9 cellular contexts compared by ENCODE assay signal in the genomic region with DNA sequence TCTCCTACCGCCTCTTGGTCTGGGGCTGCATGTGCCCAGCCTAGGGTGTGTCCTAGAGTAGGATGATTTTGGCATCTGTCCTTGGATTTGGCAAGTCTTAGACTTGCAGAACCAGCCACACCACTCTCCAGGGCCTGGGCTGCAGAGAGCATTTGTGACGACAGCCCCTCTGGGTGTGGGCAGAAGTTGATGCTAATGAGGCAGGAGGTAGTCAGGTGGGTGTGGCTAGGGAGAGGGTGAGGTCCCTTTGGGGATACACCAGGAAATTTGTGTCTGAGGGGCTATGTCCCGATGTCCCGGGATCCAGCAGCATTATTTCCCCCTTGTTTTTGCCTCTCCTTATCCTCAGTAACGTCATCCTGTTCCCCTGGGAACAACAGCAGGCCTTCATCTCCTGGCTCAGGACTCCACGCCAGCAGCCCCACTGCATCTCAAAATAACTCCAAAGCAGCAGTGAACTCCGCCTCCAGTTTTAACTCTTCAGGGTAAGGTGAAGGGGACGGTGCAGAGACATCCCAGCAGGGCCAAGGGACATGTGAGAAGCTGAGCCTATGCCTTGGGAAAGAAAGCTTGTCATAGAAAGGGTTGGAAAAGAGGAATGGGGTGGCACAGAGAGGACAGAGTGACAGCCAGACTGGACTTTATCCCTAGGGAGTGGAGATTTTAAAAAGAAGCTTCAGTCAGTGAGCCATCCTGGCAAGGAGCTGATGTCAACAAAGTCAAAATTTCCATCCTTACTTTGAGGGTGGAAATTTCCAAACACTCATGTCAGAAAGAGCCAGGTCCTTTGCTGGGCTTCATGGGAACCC. TPM values are rescaled to one million over a fixed set of nuclear protein-coding genes. Genes with fewer than 3 reads are reported as not detected.
A peak's percentile ranks its signal among the peaks of the same experiment; 100 is the strongest.
DNase-seq lines count a peak whose midpoint lies in the region; ATAC-seq and TF ChIP-seq lines count a peak whose summit lies in the region.
"Had no signal": no experiment of that assay in that cellular context is flagged by ENCODE, and none has a peak within 500 bp of the region (broad histone marks: within the 10 kb centered on the region; RNA-seq: fewer than 3 reads in every experiment).

No MANE protein-coding gene starts in this region.

- no peaks in the 10 kb centered on the region for H3K79me2 ChIP-seq in PC-3 (ENCODE audit: low read length)
- no peaks in the 10 kb centered on the region for H3K79me2 ChIP-seq in osteoblast (ENCODE audit: insufficient read depth, low read length)

- H3K27me3 ChIP-seq in BLaER1 (no peaks in the 10 kb centered on the region), PC-3 (ENCODE audit: low read length) (no peaks in the 10 kb centered on the region), gastroesophageal sphincter (no peaks in the 10 kb centered on the region), osteoblast (ENCODE audit: insufficient read depth, low read length) (peaks cover 20% of the 10 kb centered on the region)

- no peaks in the 10 kb centered on the region for H4K20me1 ChIP-seq in BLaER1
- H4K20me1 ChIP-seq in PC-3 (ENCODE audit: low read length) = no peaks in the 10 kb centered on the region
- H4K20me1 ChIP-seq in osteoblast (ENCODE audit: insufficient read depth, low read length) = no peaks in the 10 kb centered on the region

- H3F3A ChIP-seq in PC-3 (ENCODE audit: low read length, unreplicated experiment) = no peaks in the 10 kb centered on the region

- H2AFZ ChIP-seq in PC-3 (ENCODE audit: low read length) (peak overlapping the region; percentile 38), osteoblast (ENCODE audit: low read length) (peak overlapping the region; percentile 54)

- intact Hi-C loops in PC-3 (cut with micrococcal nuclease) = no loop called here

- ATAC-seq in PC-3 (peak; percentile 94), gastroesophageal sphincter (peak; percentile 64), GM21528 (IDR thresholded peaks at IDR 0.05; ENCODE audit: low FRiP score, unreplicated experiment) (no peak), HG03108 (IDR thresholded peaks at IDR 0.05; ENCODE audit: unreplicated experiment) (no peak)

- 13 to 29% methylated on average over 2 to 3 of the region's 8 CpGs for WGBS in gastroesophageal sphincter (ENCODE audit: low coverage in 1 of 2), 2 donors

- TSS peak; percentile 85 for BruUV-seq in PC-3 (replicated peaks; lab: Mats Ljungman, UMichigan)

- H3K9me2 ChIP-seq in PC-3 (replicated peaks; ENCODE audit: low read length) = no peaks in the 10 kb centered on the region

- H3K4me2 ChIP-seq in BLaER1 = peak overlapping the region; percentile 70
- H3K4me2 ChIP-seq in PC-3 (ENCODE audit: low read length) = peak overlapping the region; percentile 68
- H3K4me2 ChIP-seq in osteoblast (ENCODE audit: insufficient read depth, low read length) = peak overlapping the region; percentile 56

- no peak overlapping the region for H3K4me3 ChIP-seq in BLaER1
- peak overlapping the region; percentile 22; the same call in 1 of the 2 replicates for H3K4me3 ChIP-seq in PC-3 (ENCODE audit: low read length)
- H3K4me3 ChIP-seq in gastroesophageal sphincter = no peak overlapping the region
- no peak overlapping the region for H3K4me3 ChIP-seq in osteoblast (ENCODE audit: insufficient read depth, low read length)

- peak; percentile 99 for DNase-seq in PC-3
- DNase-seq in osteoblast (ENCODE audit: insufficient read length, low spot score, missing footprints) = peak; percentile 81
- no peak for DNase-seq in medulla oblongata (ENCODE audit: extremely low spot score)
- no peak for DNase-seq in RKO (ENCODE audit: low spot score)
- DNase-seq: DND-41 had no signal

- TF ChIP-seq POLR2A in gastroesophageal sphincter (IDR thresholded peaks at IDR 0.05) = no peak

- H3K9me3 ChIP-seq in BLaER1 = no peaks in the 10 kb centered on the region
- H3K9me3 ChIP-seq in PC-3 (ENCODE audit: low read length) = no peaks in the 10 kb centered on the region
- no peaks in the 10 kb centered on the region for H3K9me3 ChIP-seq in gastroesophageal sphincter
- H3K9me3 ChIP-seq in osteoblast (ENCODE audit: low read depth, low read length) = no peaks in the 10 kb centered on the region

- TF ChIP-seq CTCF in PC-3 (conservative IDR thresholded peaks at IDR 0.05; ENCODE audit: low read depth, low read length) (no peak), gastroesophageal sphincter (IDR thresholded peaks at IDR 0.05) (no peak), osteoblast (IDR thresholded peaks at IDR 0.05; ENCODE audit: extremely low read depth, low read depth, low read length) (no peak)

- H3K36me3 ChIP-seq in BLaER1 (no peaks in the 10 kb centered on the region), PC-3 (ENCODE audit: low read depth, low read length) (no peaks in the 10 kb centered on the region), gastroesophageal sphincter (no peaks in the 10 kb centered on the region), osteoblast (ENCODE audit: insufficient read depth, low read length) (no peaks in the 10 kb centered on the region)

- CTCF ChIA-PET in PC-3 (lab: Charles Lee) = interaction anchor here (1.2 kb wide), 1 partner anchor 14 kb away, joined by 5 read pairs; no protein-coding TSS in a partner anchor

- H3K27ac ChIP-seq in BLaER1 (no peak overlapping the region), PC-3 (ENCODE audit: low read length) (peak overlapping the region; percentile 63), gastroesophageal sphincter (peak overlapping the region in 3 of 4 donors; percentile 62 to 66 (median 65)), osteoblast (ENCODE audit: low read depth, low read length) (no peak overlapping the region)

- POLR2A ChIA-PET in PC-3 (lab: Charles Lee; ENCODE audit: unreplicated experiment) = interaction anchor here (0.6 to 0.7 kb wide), 2 partner anchors 174 to 707 kb away, joined by 3 to 4 read pairs; a partner anchor contains a TSS

- no peak for TF ChIP-seq EP300 in gastroesophageal sphincter (IDR thresholded peaks at IDR 0.05)

- H3K9ac ChIP-seq in BLaER1 (no peak overlapping the region), PC-3 (ENCODE audit: low read length) (peak overlapping the region; percentile 35)

- peaks cover 15% of the 10 kb centered on the region for H3K4me1 ChIP-seq in BLaER1
- peaks cover 28% of the 10 kb centered on the region for H3K4me1 ChIP-seq in PC-3 (ENCODE audit: insufficient read depth, low read length)
- peaks cover 0 to 21% (median 9%) of the 10 kb centered on the region in 3 donors for H3K4me1 ChIP-seq in gastroesophageal sphincter
- H3K4me1 ChIP-seq in osteoblast (ENCODE audit: insufficient read depth, low read length) = peaks cover 11% of the 10 kb centered on the region

RNA-seq across cellular contexts. Expression of a gene that starts 8.0 kb away (rescaled TPM):
- total RNA-seq in PC-3 (2014; rRNA removed) (4.2 and 6.2 TPM in 2 replicates), gastroesophageal sphincter (1 to 10 TPM; 6.1 to 8.1 (median 7.5) TPM), osteoblast (11.5 and 11.9 TPM in 2 replicates)

RNA-seq across cellular contexts. Expression of a gene that starts 19.1 kb away (rescaled TPM):
- 41.0 and 54.4 TPM in 2 replicates for total RNA-seq in PC-3 (2014; rRNA removed)
- total RNA-seq in gastroesophageal sphincter = 100 to 1,000 TPM in 3 of 4 donors, 10 to 100 TPM in 1; 99.7 to 135 (median 112) TPM
- 118 and 134 TPM in 2 replicates for total RNA-seq in osteoblast

Comparison
In these comparisons a context has a peak if more than half of its experiments do, and no peak if none do; other contexts are left out.
1. H3K27ac ChIP-seq: peak in PC-3 (single experiment) and gastroesophageal sphincter (3 of 4); none in BLaER1 (single experiment) and osteoblast (single experiment).
2. ATAC-seq: peak in PC-3 (single experiment) and gastroesophageal sphincter (single experiment); none in GM21528 (single experiment) and HG03108 (single experiment).
3. DNase-seq: peak in PC-3 (single experiment) and osteoblast (single experiment); none in medulla oblongata (single experiment) and RKO (single experiment).
4. Peak in every context shown above with its lines, with median percentiles within 50 percentile points of each other: H3K4me2 ChIP-seq.